ENCODE assay signal across 27 cellular contexts in genomic region chr16:55212791-55213190, GRCh38.
DNase-seq lines count a peak whose midpoint lies in the region.
"Had no signal": no experiment of that assay in that cellular context is flagged by ENCODE, and none has a peak within 500 bp of the region (broad histone marks: within the 10 kb centered on the region; RNA-seq: fewer than 3 reads in every experiment).

No MANE protein-coding gene starts in this region.

- no CpG with 5 or more reads among the region's 2 CpGs for WGBS in mesendoderm (ENCODE audit: extremely low coverage, insufficient coverage, low lambda C conversion rate)

- no peak overlapping the region for H2BK15ac ChIP-seq in mesendoderm (replicated peaks; ENCODE audit: low read depth)

- no peak overlapping the region for H3K56ac ChIP-seq in mesendoderm (ENCODE audit: low read length)

- H3K27me3 ChIP-seq in mesendoderm (ENCODE audit: insufficient read depth, low read length, poor library complexity) (no peaks in the 10 kb centered on the region), H7 (ENCODE audit: control insufficient read depth, insufficient read depth, low read length) (no peaks in the 10 kb centered on the region)
- H3K27me3 ChIP-seq: BLaER1; BLaER1 treated with 17β-estradiol and CSF1 and Interleukin-3, amounts not matched to agents 10 nM and 100 nM had no signal

- H3K4me1 ChIP-seq in mesendoderm (ENCODE audit: control insufficient read depth, low read depth, low read length): no peaks in the 10 kb centered on the region
- H3K4me1 ChIP-seq: A549, BE2C, BLaER1, Caco-2 had no signal

- H3K27ac ChIP-seq in mesendoderm (ENCODE audit: low read depth, low read length): no peak overlapping the region
- H3K27ac ChIP-seq: 22Rv1; A549; BLaER1; BLaER1 treated with 17β-estradiol and CSF1 and Interleukin-3, amounts not matched to agents 10 nM and 100 nM; C4-2B had no signal

- H2BK5ac ChIP-seq in mesendoderm (ENCODE audit: low read length): no peak overlapping the region

- peak; percentile 52 for DNase-seq in mesendoderm
- no peak for DNase-seq in H7
- DNase-seq: 8988T; ACHN; AML-193; BE2C; C1 segment of cervical spinal cord; Caco-2; Calu3; CD4-positive, alpha-beta memory T cell; CD4-positive, alpha-beta T cell; CD4-positive, CD25-positive, alpha-beta regulatory T cell; CD8-positive, alpha-beta memory T cell; CD8-positive, alpha-beta T cell; COR-L47; DMS 273 treated with DMSO at 0.1 percent for 48 hours; DMS153; DMS53; DMS79; DMS79 treated with DMSO at 0.1 percent for 48 hours; DND-41; EL had no signal

- no peak overlapping the region for H3K18ac ChIP-seq in mesendoderm (ENCODE audit: low read length)

- H3K79me1 ChIP-seq in mesendoderm (ENCODE audit: low read length): no peaks in the 10 kb centered on the region

- no peak overlapping the region for H2BK120ac ChIP-seq in mesendoderm (ENCODE audit: low read depth, low read length)

- H3K23ac ChIP-seq in mesendoderm (ENCODE audit: low read length): no peak overlapping the region

- no peaks in the 10 kb centered on the region for H3K79me2 ChIP-seq in mesendoderm (ENCODE audit: control insufficient read depth, insufficient read depth, low read length)

- H3K4me3 ChIP-seq in mesendoderm (ENCODE audit: low read length): no peak overlapping the region
- no peak overlapping the region for H3K4me3 ChIP-seq in H7 (ENCODE audit: insufficient read depth, low read depth, low read length)
- H3K4me3 ChIP-seq: A549; BLaER1; BLaER1 treated with 17β-estradiol and CSF1 and Interleukin-3, amounts not matched to agents 10 nM and 100 nM had no signal

- H3K36me3 ChIP-seq in mesendoderm (ENCODE audit: control insufficient read depth, insufficient read depth, low read length): no peaks in the 10 kb centered on the region
- no peaks in the 10 kb centered on the region for H3K36me3 ChIP-seq in H7 (replicated peaks; ENCODE audit: control insufficient read depth, insufficient read depth, low read length)
- H3K36me3 ChIP-seq: BE2C; BLaER1; BLaER1 treated with 17β-estradiol and CSF1 and Interleukin-3, amounts not matched to agents 10 nM and 100 nM had no signal

- H3K4ac ChIP-seq in mesendoderm (ENCODE audit: low read depth, low read length): no peak overlapping the region

- H3K4me2 ChIP-seq in mesendoderm (ENCODE audit: low read length): no peak overlapping the region
- H3K4me2 ChIP-seq: A549; BLaER1; BLaER1 treated with 17β-estradiol and CSF1 and Interleukin-3, amounts not matched to agents 10 nM and 100 nM had no signal

- no peak overlapping the region for H4K8ac ChIP-seq in mesendoderm (ENCODE audit: low read depth, low read length)

- H4K5ac ChIP-seq in mesendoderm (ENCODE audit: low read length): no peak overlapping the region

- H3K9ac ChIP-seq in mesendoderm (ENCODE audit: low read length): no peak overlapping the region
- H3K9ac ChIP-seq: BLaER1; BLaER1 treated with 17β-estradiol and CSF1 and Interleukin-3, amounts not matched to agents 10 nM and 100 nM had no signal

- no peak overlapping the region for H2AK5ac ChIP-seq in mesendoderm (ENCODE audit: low read length)
